In the genomic region with DNA sequence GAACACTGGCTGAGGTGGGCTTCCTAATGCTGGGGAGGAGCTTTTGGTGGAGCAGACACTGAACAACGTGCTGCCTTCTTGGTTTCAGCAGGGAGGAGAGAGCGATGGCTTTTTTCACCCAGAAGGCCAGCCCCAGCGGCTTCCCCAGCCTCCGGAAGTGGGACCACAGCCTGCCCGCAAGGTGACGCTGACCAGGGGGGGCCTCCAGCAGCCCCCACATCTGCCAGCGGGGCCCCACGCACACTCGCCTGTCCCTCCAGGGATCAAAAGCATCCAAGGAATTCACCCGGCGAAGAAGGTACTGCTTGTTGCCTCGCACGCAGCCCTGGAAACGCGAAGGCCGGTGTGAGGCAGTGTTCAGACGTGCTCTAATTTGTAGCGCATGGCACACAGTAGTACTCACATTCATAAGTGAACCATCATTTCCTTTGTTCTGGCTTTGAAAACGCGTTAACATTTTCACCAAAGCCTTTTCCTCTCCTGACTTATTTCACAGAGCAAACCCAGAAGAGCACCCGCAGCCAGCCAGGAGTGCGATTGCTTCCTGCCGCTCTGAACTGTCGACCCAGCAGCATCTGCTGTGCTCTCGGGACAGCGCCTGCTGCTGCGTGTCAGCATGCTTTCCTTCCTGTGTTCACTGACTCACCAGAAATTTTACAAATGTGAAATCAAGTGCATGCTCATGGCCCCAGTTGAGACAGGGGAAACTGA, we compare ENCODE assay signal across 1 cellular context.
TF ChIP-seq lines count a peak whose summit lies in the region.

No MANE protein-coding gene starts in this region.

TF ChIP-seq in GM23338, 12 proteins besides CTCF, POLR2A, EP300 and RAD21 (continued from another document):
- TF ChIP-seq ZNF462 (CRISPR knock-in tag; IDR thresholded peaks at IDR 0.05) (no peak), EZH2 (IDR thresholded peaks at IDR 0.05; ENCODE audit: low read depth, unreplicated experiment) (no peak), POLR2AphosphoS5 (IDR thresholded peaks at IDR 0.05; ENCODE audit: low read depth) (no peak), STAT1 (IDR thresholded peaks at IDR 0.05; ENCODE audit: unreplicated experiment) (no peak), JUNB (IDR thresholded peaks at IDR 0.05; ENCODE audit: unreplicated experiment) (no peak), EZH2phosphoT487 (IDR thresholded peaks at IDR 0.05; ENCODE audit: unreplicated experiment) (no peak), ZNF331 (CRISPR knock-in tag; IDR thresholded peaks at IDR 0.05; ENCODE audit: low read depth) (no peak), NANOG (IDR thresholded peaks at IDR 0.05; ENCODE audit: borderline replicate concordance) (no peak)
- TF ChIP-seq, protein P1, sequence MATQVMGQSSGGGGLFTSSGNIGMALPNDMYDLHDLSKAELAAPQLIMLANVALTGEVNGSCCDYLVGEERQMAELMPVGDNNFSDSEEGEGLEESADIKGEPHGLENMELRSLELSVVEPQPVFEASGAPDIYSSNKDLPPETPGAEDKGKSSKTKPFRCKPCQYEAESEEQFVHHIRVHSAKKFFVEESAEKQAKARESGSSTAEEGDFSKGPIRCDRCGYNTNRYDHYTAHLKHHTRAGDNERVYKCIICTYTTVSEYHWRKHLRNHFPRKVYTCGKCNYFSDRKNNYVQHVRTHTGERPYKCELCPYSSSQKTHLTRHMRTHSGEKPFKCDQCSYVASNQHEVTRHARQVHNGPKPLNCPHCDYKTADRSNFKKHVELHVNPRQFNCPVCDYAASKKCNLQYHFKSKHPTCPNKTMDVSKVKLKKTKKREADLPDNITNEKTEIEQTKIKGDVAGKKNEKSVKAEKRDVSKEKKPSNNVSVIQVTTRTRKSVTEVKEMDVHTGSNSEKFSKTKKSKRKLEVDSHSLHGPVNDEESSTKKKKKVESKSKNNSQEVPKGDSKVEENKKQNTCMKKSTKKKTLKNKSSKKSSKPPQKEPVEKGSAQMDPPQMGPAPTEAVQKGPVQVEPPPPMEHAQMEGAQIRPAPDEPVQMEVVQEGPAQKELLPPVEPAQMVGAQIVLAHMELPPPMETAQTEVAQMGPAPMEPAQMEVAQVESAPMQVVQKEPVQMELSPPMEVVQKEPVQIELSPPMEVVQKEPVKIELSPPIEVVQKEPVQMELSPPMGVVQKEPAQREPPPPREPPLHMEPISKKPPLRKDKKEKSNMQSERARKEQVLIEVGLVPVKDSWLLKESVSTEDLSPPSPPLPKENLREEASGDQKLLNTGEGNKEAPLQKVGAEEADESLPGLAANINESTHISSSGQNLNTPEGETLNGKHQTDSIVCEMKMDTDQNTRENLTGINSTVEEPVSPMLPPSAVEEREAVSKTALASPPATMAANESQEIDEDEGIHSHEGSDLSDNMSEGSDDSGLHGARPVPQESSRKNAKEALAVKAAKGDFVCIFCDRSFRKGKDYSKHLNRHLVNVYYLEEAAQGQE (IDR thresholded peaks at IDR 0.05; ENCODE audit: unreplicated experiment), result no peak
